24 cellular contexts compared by ENCODE assay signal in the genomic region with DNA sequence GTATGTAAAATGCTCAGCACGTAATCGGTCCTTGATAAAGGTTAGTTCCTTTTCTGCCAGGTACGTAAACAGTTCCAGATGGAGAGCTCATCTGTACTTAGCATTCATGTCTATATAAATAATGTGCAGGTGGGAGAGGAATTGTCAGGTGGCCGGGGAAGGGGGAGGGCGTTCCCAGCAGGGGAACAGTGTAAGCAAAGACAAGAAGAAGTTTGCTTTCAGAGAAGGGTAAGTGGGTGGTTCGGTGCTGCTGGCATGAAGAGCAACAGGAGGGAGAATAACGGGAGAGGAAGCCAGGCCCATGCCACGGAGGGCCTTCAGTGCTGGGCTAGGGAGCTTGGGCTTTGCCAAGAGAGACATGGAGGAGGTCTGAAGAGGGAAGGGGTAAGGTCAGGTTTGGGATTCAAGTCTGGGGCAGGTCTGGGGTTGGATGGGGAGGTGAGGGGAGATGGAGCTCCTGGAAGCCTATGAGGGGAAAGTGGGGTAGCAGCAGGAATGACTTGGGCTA. TPM values are rescaled to one million over a fixed set of nuclear protein-coding genes. Genes with fewer than 3 reads are reported as not detected.
DNase-seq lines count a peak whose midpoint lies in the region; ATAC-seq and TF ChIP-seq lines count a peak whose summit lies in the region.
"Had no signal": no experiment of that assay in that cellular context is flagged by ENCODE, and none has a peak within 500 bp of the region (broad histone marks: within the 10 kb centered on the region; RNA-seq: fewer than 3 reads in every experiment).

No MANE protein-coding gene starts in this region.

- H3K4me1 Mint-ChIP-seq in CD14-positive monocyte, result peaks cover 13% of the 10 kb centered on the region
- H3K4me1 Mint-ChIP-seq: endodermal cell had no signal

- peaks cover 0 to 4% (median 0%) of the 10 kb centered on the region in 7 donors for H3K9me3 Mint-ChIP-seq in CD14-positive monocyte
- H3K9me3 Mint-ChIP-seq: activated naive CD4-positive, alpha-beta T cell treated with anti-CD3 and anti-CD28 coated beads, Interleukin-2, amount 50 U/mL, for 72 hours; activated T-helper 2 cell treated with anti-CD3 and anti-CD28 coated beads, Interferon-gamma antibody, Interleukin-2, Interleukin-4, amounts not matched to agents 10 μg/mL and 5 μg/mL and 100 μg/mL, durations not matched to agents 14 hours and 24 hours and 36 hours; endodermal cell had no signal

- H3K27me3 Mint-ChIP-seq in CD14-positive monocyte (ENCODE audit: low read depth in 3 of 3), result peaks cover 9 to 17% (median 14%) of the 10 kb centered on the region in 3 donors

- 75 to 78% (median 77%) methylated on average over 8 of the region's 8 CpGs for WGBS in psoas muscle, 3 donors

- intact Hi-C loops in left ventricle myocardium inferior (cut with micrococcal nuclease) (no loop called here), left cardiac atrium (cut with DNase I) (no loop called here), psoas muscle (cut with DNase I) (no loop called here), CD14-positive monocyte (cut with micrococcal nuclease) (no loop called here)

- H3K4me1 ChIP-seq in left ventricle myocardium inferior (no peaks in the 10 kb centered on the region), psoas muscle (no peaks in the 10 kb centered on the region)
- H3K4me1 ChIP-seq: Caco-2, esophagus squamous epithelium, gastroesophageal sphincter, HAP-1, sigmoid colon had no signal

- DNase-seq in left ventricle myocardium inferior (peak; percentile 3), left cardiac atrium (no peak), NCI-H2081 (lab: John Stamatoyannopoulos, UW) (peak; percentile 70 to 86), NCI-H748 treated with DMSO at 0.1 percent for 48 hours (lab: John Stamatoyannopoulos, UW) (peak; percentile 83), psoas muscle (peak; percentile 0 to 27), CD14-positive monocyte (ENCODE audit: low spot score) (no peak)
- DNase-seq: activated CD8-positive, alpha-beta memory T cell treated with anti-CD3 and anti-CD28 coated beads, Interleukin-2, amount 50 U/mL, for 4 hours; anterior cingulate cortex; Caco-2; cortex of kidney; endodermal cell; esophagus squamous epithelium; NCI-H1048; NCI-H524; sigmoid colon; stimulated activated naive CD4-positive, alpha-beta T cell treated with Interleukin-2 at 50 U/mL for 16 hours; T1000; testis had no signal

- no peak overlapping the region for H3K4me3 ChIP-seq in left ventricle myocardium inferior
- H3K4me3 ChIP-seq in psoas muscle, result no peak overlapping the region
- H3K4me3 ChIP-seq: esophagus squamous epithelium, gastroesophageal sphincter, HAP-1, sigmoid colon, testis had no signal

- TF ChIP-seq CTCF in left ventricle myocardium inferior (IDR thresholded peaks at IDR 0.05; ENCODE audit: borderline replicate concordance), result no peak
- no peak for TF ChIP-seq CTCF in psoas muscle (IDR thresholded peaks at IDR 0.05)
- no peak for TF ChIP-seq CTCF in CD14-positive monocyte (IDR thresholded peaks at IDR 0.05)

- H3K36me3 ChIP-seq in left ventricle myocardium inferior (no peaks in the 10 kb centered on the region), psoas muscle (ENCODE audit: insufficient read depth in 1 of 2, low read depth in 1 of 2) (no peaks in the 10 kb centered on the region)
- H3K36me3 ChIP-seq: esophagus squamous epithelium, gastroesophageal sphincter, HAP-1, sigmoid colon had no signal

- H3K27ac Mint-ChIP-seq in CD14-positive monocyte, result no peak overlapping the region
- H3K27ac Mint-ChIP-seq: activated naive CD4-positive, alpha-beta T cell treated with anti-CD3 and anti-CD28 coated beads, Interleukin-2, amount 50 U/mL, for 72 hours; activated T-helper 2 cell treated with anti-CD3 and anti-CD28 coated beads, Interferon-gamma antibody, Interleukin-2, Interleukin-4, amounts not matched to agents 10 μg/mL and 5 μg/mL and 100 μg/mL, durations not matched to agents 14 hours and 24 hours and 36 hours; endodermal cell had no signal

- H3K9me3 ChIP-seq in left ventricle myocardium inferior (replicated peaks) (no peaks in the 10 kb centered on the region), psoas muscle (no peaks in the 10 kb centered on the region)
- H3K9me3 ChIP-seq: Caco-2, esophagus squamous epithelium, gastroesophageal sphincter, HAP-1, sigmoid colon, testis had no signal

- no peaks in the 10 kb centered on the region for H3K36me3 Mint-ChIP-seq in CD14-positive monocyte
- H3K36me3 Mint-ChIP-seq: activated naive CD4-positive, alpha-beta T cell treated with anti-CD3 and anti-CD28 coated beads, Interleukin-2, amount 50 U/mL, for 72 hours had no signal

- ATAC-seq in left cardiac atrium (no peak), psoas muscle (no peak), esophagus mucosa (no peak), HG03442 (IDR thresholded peaks at IDR 0.05; ENCODE audit: unreplicated experiment) (no peak)
- ATAC-seq: activated naive CD4-positive, alpha-beta T cell treated with anti-CD3 and anti-CD28 coated beads, Interleukin-2, amount 50 U/mL, for 72 hours; gastroesophageal sphincter had no signal

- no peak overlapping the region for H3K4me3 Mint-ChIP-seq in CD14-positive monocyte
- H3K4me3 Mint-ChIP-seq: endodermal cell had no signal

- H3K27ac ChIP-seq in left ventricle myocardium inferior (replicated peaks), result no peak overlapping the region
- H3K27ac ChIP-seq in psoas muscle, result no peak overlapping the region
- H3K27ac ChIP-seq: esophagus squamous epithelium, gastroesophageal sphincter, sigmoid colon, testis had no signal

- H3K27me3 ChIP-seq in left ventricle myocardium inferior (ENCODE audit: low read depth) (peaks cover 19% of the 10 kb centered on the region), psoas muscle (ENCODE audit: insufficient read depth in 3 of 3, low read length in 2 of 3) (no peaks in the 10 kb centered on the region)
- H3K27me3 ChIP-seq: gastroesophageal sphincter, sigmoid colon, testis had no signal

RNA-seq across cellular contexts. Expression of a gene that starts 11.4 kb away (rescaled TPM):
- total RNA-seq in left ventricle myocardium inferior (22.7 TPM), left cardiac atrium (1 to 10 TPM; 3.4 to 6.6 TPM), psoas muscle (10 to 100 TPM in 1 of 4 donors, 1 to 10 TPM in 3; 6.4 to 13.0 (median 8.0) TPM), esophagus mucosa (0.08 TPM)
- polyA plus RNA-seq in psoas muscle (1 to 10 TPM; 4.5 to 6.5 (median 4.8) TPM), CD14-positive monocyte (under 1 TPM; 0.09 to 0.24 TPM)

Comparison
In these comparisons a context has a peak if more than half of its experiments do, and no peak if none do; other contexts are left out.
1. DNase-seq: peak in left ventricle myocardium inferior (single experiment), NCI-H2081 (2 of 2), NCI-H748 treated with DMSO at 0.1 percent for 48 hours (single experiment) and psoas muscle (2 of 2); none in left cardiac atrium (single experiment) and CD14-positive monocyte (single experiment).